Comparison of ENCODE assay signal across 8 cellular contexts in genomic region chr13:80361883-80362327, GRCh38. TPM values are rescaled to one million over a fixed set of nuclear protein-coding genes. Genes with fewer than 3 reads are reported as not detected.
DNase-seq lines count a peak whose midpoint lies in the region; ATAC-seq and TF ChIP-seq lines count a peak whose summit lies in the region.

No MANE protein-coding gene starts in this region.

- H3K27ac ChIP-seq in HUES6 (ENCODE audit: low read depth, low read length) (peak overlapping the region; percentile 54; the same call in 1 of the 2 replicates), neuronal stem cell (replicated peaks; ENCODE audit: low read length) (no peak overlapping the region), body of pancreas (no peak overlapping the region)

- no peak overlapping the region for H2AK5ac ChIP-seq in neuronal stem cell (ENCODE audit: low read depth, low read length)

- no peak for TF ChIP-seq POLR2A in body of pancreas (IDR thresholded peaks at IDR 0.05)

- H3K4me1 Mint-ChIP-seq in central memory CD8-positive, alpha-beta T cell, result peaks cover 5% of the 10 kb centered on the region

- no peak overlapping the region for H2AFZ ChIP-seq in neuronal stem cell (ENCODE audit: low read length)

- H3K9ac ChIP-seq in HUES6 (ENCODE audit: low read length), result peak overlapping the region; percentile 10
- no peak overlapping the region for H3K9ac ChIP-seq in neuronal stem cell (ENCODE audit: low read depth, low read length, poor library complexity)

- no peaks in the 10 kb centered on the region for H3K36me3 ChIP-seq in HUES6 (ENCODE audit: control insufficient read depth, insufficient read depth, low read length)
- H3K36me3 ChIP-seq in neuronal stem cell (replicated peaks in 1 of 2; ENCODE audit: control insufficient read depth in 2 of 2, insufficient read depth in 2 of 2, low read length in 2 of 2), result no peaks in the 10 kb centered on the region
- no peaks in the 10 kb centered on the region for H3K36me3 ChIP-seq in body of pancreas (replicated peaks in 1 of 2; ENCODE audit: insufficient read depth in 1 of 2, low read depth in 2 of 2)

- H3K9me3 ChIP-seq in HUES6 (ENCODE audit: control insufficient read depth, insufficient read depth, low read depth, low read length), result no peaks in the 10 kb centered on the region; the same call in 1 of the 2 replicates
- H3K9me3 ChIP-seq in neuronal stem cell (replicated peaks in 1 of 2; ENCODE audit: control insufficient read depth in 2 of 2, insufficient read depth in 1 of 2, low read depth in 1 of 2, low read length in 2 of 2), result peaks cover 0 to 9% of the 10 kb centered on the region in 2 donors
- no peaks in the 10 kb centered on the region for H3K9me3 ChIP-seq in body of pancreas

- no peak overlapping the region for H2BK12ac ChIP-seq in neuronal stem cell (ENCODE audit: low read length)

- no peak overlapping the region for H4K91ac ChIP-seq in neuronal stem cell (ENCODE audit: low read depth, low read length, poor library complexity)

- no peak overlapping the region for H2BK5ac ChIP-seq in neuronal stem cell (ENCODE audit: low read length)

- no peaks in the 10 kb centered on the region for H3K27me3 Mint-ChIP-seq in central memory CD8-positive, alpha-beta T cell

- intact Hi-C loops in body of pancreas (cut with DNase I), result no loop called here

- H3K4me3 ChIP-seq in HUES6 (ENCODE audit: low read depth, low read length), result no peak overlapping the region
- no peak overlapping the region for H3K4me3 ChIP-seq in neuronal stem cell (ENCODE audit: low read length in 2 of 2)
- no peak overlapping the region for H3K4me3 ChIP-seq in body of pancreas

- peak; percentile 72 for ATAC-seq in GM19468 (IDR thresholded peaks at IDR 0.05; ENCODE audit: extremely low read depth, unreplicated experiment)
- ATAC-seq in central memory CD8-positive, alpha-beta T cell (replicated peaks; ENCODE audit: extremely low read depth, poor library complexity, severe bottlenecking), result peak; percentile 62
- ATAC-seq in body of pancreas, result no peak

- no peak overlapping the region for H3K23ac ChIP-seq in neuronal stem cell (ENCODE audit: low read depth, low read length, poor library complexity)

- H3K4me2 ChIP-seq in neuronal stem cell (ENCODE audit: insufficient read depth, low read length, poor library complexity, severe bottlenecking), result no peak overlapping the region

- H3K79me1 ChIP-seq in neuronal stem cell (ENCODE audit: low read depth, low read length), result no peaks in the 10 kb centered on the region

- no peak overlapping the region for H3K27ac Mint-ChIP-seq in central memory CD8-positive, alpha-beta T cell (ENCODE audit: low read depth)

- H3K4me3 Mint-ChIP-seq in central memory CD8-positive, alpha-beta T cell, result no peak overlapping the region

- WGBS in neuronal stem cell (ENCODE audit: extremely low coverage in 2 of 2, insufficient read length in 2 of 2, insufficient replicate concordance in 1 of 2), 2 donors, result no CpG with 5 or more reads among the region's 2 CpGs
- WGBS in body of pancreas, 2 donors, result 47 to 58% methylated on average over 2 of the region's 2 CpGs

- H3K4ac ChIP-seq in neuronal stem cell (ENCODE audit: low read length), result no peak overlapping the region

- H3K14ac ChIP-seq in neuronal stem cell (ENCODE audit: low read length), result no peak overlapping the region

- H3K27me3 ChIP-seq in HUES6 (ENCODE audit: control insufficient read depth, insufficient read depth, low read length), result no peaks in the 10 kb centered on the region
- H3K27me3 ChIP-seq in neuronal stem cell (ENCODE audit: control insufficient read depth in 3 of 3, insufficient read depth in 3 of 3, low read depth in 1 of 3, low read length in 3 of 3), result no peaks in the 10 kb centered on the region
- H3K27me3 ChIP-seq in body of pancreas, result no peaks in the 10 kb centered on the region

- no peak for TF ChIP-seq CTCF in body of pancreas (IDR thresholded peaks at IDR 0.05)

- DNase-seq in EL (peak; percentile 8), neuronal stem cell (ENCODE audit: low spot score) (peak; percentile 48), body of pancreas (no peak), NCI-H2029 (lab: John Stamatoyannopoulos, UW) (no peak), mucosa of gallbladder (ENCODE audit: low spot score) (no peak)
- DNase-seq in central memory CD8-positive, alpha-beta T cell (ENCODE audit: low spot score in 2 of 2), result no peak

- no peaks in the 10 kb centered on the region for H3K9me3 Mint-ChIP-seq in central memory CD8-positive, alpha-beta T cell

- no peak overlapping the region for H4K8ac ChIP-seq in neuronal stem cell (ENCODE audit: low read depth, low read length)

- H3K4me1 ChIP-seq in HUES6 (ENCODE audit: control insufficient read depth, insufficient read depth, low read length), result peaks cover 40% of the 10 kb centered on the region
- H3K4me1 ChIP-seq in neuronal stem cell (ENCODE audit: control insufficient read depth in 2 of 2, insufficient read depth in 1 of 2, low read depth in 1 of 2, low read length in 2 of 2), result peaks cover 8 to 35% of the 10 kb centered on the region in 2 donors
- H3K4me1 ChIP-seq in body of pancreas, result peaks cover 5% of the 10 kb centered on the region

- no peak overlapping the region for H2BK15ac ChIP-seq in neuronal stem cell (ENCODE audit: low read length)

- H3K36me3 Mint-ChIP-seq in central memory CD8-positive, alpha-beta T cell (ENCODE audit: insufficient read depth), result no peaks in the 10 kb centered on the region

- H3K18ac ChIP-seq in neuronal stem cell (ENCODE audit: low read length), result no peak overlapping the region

- H2BK120ac ChIP-seq in neuronal stem cell (ENCODE audit: low read depth, low read length), result no peak overlapping the region

RNA-seq across cellular contexts. Expression of gene SPRY2, which starts 21.0 kb away (rescaled TPM):
- 98.8 TPM for polyA plus RNA-seq in neuronal stem cell (2013, experiment 1 of 2)
- polyA plus RNA-seq in neuronal stem cell (2013, experiment 2 of 2), result 98.5 TPM
- 10 to 100 TPM; 26.5 to 33.3 TPM for total RNA-seq in body of pancreas
- 21.8 TPM for total RNA-seq in mucosa of gallbladder

Comparison
In these comparisons a context has a peak if more than half of its experiments do, and no peak if none do; other contexts are left out.
1. DNase-seq: peak in EL (single experiment) and neuronal stem cell (single experiment); none in central memory CD8-positive, alpha-beta T cell (0 of 2), body of pancreas (0 of 4), NCI-H2029 (single experiment) and mucosa of gallbladder (single experiment).